Comparison of ENCODE assay signal across 18 cellular contexts in genomic region chr10:50469288-50469687, GRCh38.
DNase-seq lines count a peak whose midpoint lies in the region; ATAC-seq and TF ChIP-seq lines count a peak whose summit lies in the region.
"Had no signal": no experiment of that assay in that cellular context is flagged by ENCODE, and none has a peak within 500 bp of the region (broad histone marks: within the 10 kb centered on the region; RNA-seq: fewer than 3 reads in every experiment).

No MANE protein-coding gene starts in this region.

- no peaks in the 10 kb centered on the region for H3K9me3 ChIP-seq in CD4-positive, CD25-positive, alpha-beta regulatory T cell (ENCODE audit: control insufficient read depth in 2 of 2, low read length in 2 of 2)
- H3K9me3 ChIP-seq in parathyroid adenoma (ENCODE audit: control insufficient read depth, low read length) = no peaks in the 10 kb centered on the region

- H3K4me3 ChIP-seq in CD4-positive, CD25-positive, alpha-beta regulatory T cell (ENCODE audit: low read depth, low read length) = peak overlapping the region; percentile 49
- H3K4me3 ChIP-seq in cardiac fibroblast (replicated peaks in 1 of 2; ENCODE audit: low read depth in 2 of 2, low read length in 2 of 2) (no peak overlapping the region), parathyroid adenoma (ENCODE audit: low read depth, low read length) (no peak overlapping the region)

- H3K27me3 Mint-ChIP-seq in CD4-positive, CD25-positive, alpha-beta regulatory T cell = no peaks in the 10 kb centered on the region
- H3K27me3 Mint-ChIP-seq: activated B cell treated with CpG ODN at 0.5 μM for 24 hours; CD4-positive, alpha-beta T cell; stimulated activated naive CD8-positive, alpha-beta T cell treated with anti-CD3 and anti-CD28 coated beads, Interleukin-15, amount 100 ng/mL, for 72 hours had no signal

- no peak overlapping the region for H3K4me2 ChIP-seq in parathyroid adenoma (ENCODE audit: low read length)
- H3K4me2 ChIP-seq: KMS-11 had no signal

- H2AFZ ChIP-seq in parathyroid adenoma = no peak overlapping the region

- ATAC-seq in CD4-positive, CD25-positive, alpha-beta regulatory T cell (ENCODE audit: low read depth in 2 of 2) = no peak
- ATAC-seq in GM19324 (IDR thresholded peaks at IDR 0.05; ENCODE audit: low FRiP score, unreplicated experiment) (no peak), GM21367 (IDR thresholded peaks at IDR 0.05; ENCODE audit: unreplicated experiment) (no peak)
- ATAC-seq: stimulated activated naive CD8-positive, alpha-beta T cell treated with anti-CD3 and anti-CD28 coated beads, Interleukin-15, amount 100 ng/mL, for 72 hours had no signal

- no peaks in the 10 kb centered on the region for H3K27me3 ChIP-seq in CD4-positive, CD25-positive, alpha-beta regulatory T cell (ENCODE audit: control insufficient read depth, insufficient read depth, low read length)
- no peaks in the 10 kb centered on the region for H3K27me3 ChIP-seq in parathyroid adenoma (ENCODE audit: control insufficient read depth, insufficient read depth, low read length)

- TF ChIP-seq CTCF in cardiac fibroblast (IDR thresholded peaks at IDR 0.05; ENCODE audit: low read depth, low read length) = no peak
- no peak for TF ChIP-seq CTCF in parathyroid adenoma (IDR thresholded peaks at IDR 0.05)

- H3K9me3 Mint-ChIP-seq in CD4-positive, CD25-positive, alpha-beta regulatory T cell = no peaks in the 10 kb centered on the region
- H3K9me3 Mint-ChIP-seq: activated B cell treated with CpG ODN at 0.5 μM for 24 hours; CD4-positive, alpha-beta T cell; stimulated activated naive CD8-positive, alpha-beta T cell treated with anti-CD3 and anti-CD28 coated beads, Interleukin-15, amount 100 ng/mL, for 72 hours had no signal

- H3K4me3 Mint-ChIP-seq in CD4-positive, CD25-positive, alpha-beta regulatory T cell = peak overlapping the region in 1 of 4 donors; percentile 22
- H3K4me3 Mint-ChIP-seq: CD4-positive, alpha-beta T cell; stimulated activated naive CD8-positive, alpha-beta T cell treated with anti-CD3 and anti-CD28 coated beads, Interleukin-15, amount 100 ng/mL, for 72 hours had no signal

- no peak for DNase-seq in CD4-positive, CD25-positive, alpha-beta regulatory T cell
- DNase-seq in LHCN-M2 (ENCODE audit: low read depth) = peak; percentile 5
- DNase-seq in cardiac fibroblast (ENCODE audit: low read depth in 2 of 2) = peak; percentile 36 to 63
- no peak for DNase-seq in NCI-H2196 treated with DMSO at 0.1 percent for 48 hours (lab: John Stamatoyannopoulos, UW; ENCODE audit: unreplicated experiment)
- no peak for DNase-seq in NCI-H1092 (lab: John Stamatoyannopoulos, UW)
- DNase-seq: activated B cell treated with CpG ODN at 0.5 μM for 24 hours; activated CD8-positive, alpha-beta memory T cell treated with anti-CD3 and anti-CD28 coated beads, Interleukin-2, amount 50 U/mL, for 48 hours; activated naive CD4-positive, alpha-beta T cell treated with anti-CD3 and anti-CD28 coated beads, Interleukin-2, amount 50 U/mL, for 16 hours; CD4-positive, alpha-beta T cell; NCI-H1694; NCI-H524; occipital lobe; stimulated activated naive CD8-positive, alpha-beta T cell treated with anti-CD3 and anti-CD28 coated beads, Interleukin-15, amount 100 ng/mL, for 72 hours; SW 1271 had no signal

- no peak overlapping the region for H3K27ac ChIP-seq in CD4-positive, CD25-positive, alpha-beta regulatory T cell (ENCODE audit: insufficient read depth, low read length, poor library complexity, severe bottlenecking)
- H3K27ac ChIP-seq in parathyroid adenoma = peak overlapping the region; percentile 88
- H3K27ac ChIP-seq: KMS-11 had no signal

- peaks cover 22% of the 10 kb centered on the region for H3K36me3 Mint-ChIP-seq in CD4-positive, CD25-positive, alpha-beta regulatory T cell

- peaks cover 43% of the 10 kb centered on the region for H3K4me1 ChIP-seq in CD4-positive, CD25-positive, alpha-beta regulatory T cell (ENCODE audit: control insufficient read depth, insufficient read depth, low read length, poor library complexity, severe bottlenecking)
- H3K4me1 ChIP-seq in parathyroid adenoma = peaks cover 60% of the 10 kb centered on the region

- H3K79me2 ChIP-seq in parathyroid adenoma = peaks cover 7% of the 10 kb centered on the region

- peak overlapping the region in 2 of 3 donors; percentile 43 to 85 for H3K27ac Mint-ChIP-seq in CD4-positive, CD25-positive, alpha-beta regulatory T cell
- H3K27ac Mint-ChIP-seq: activated B cell treated with CpG ODN at 0.5 μM for 24 hours; stimulated activated naive CD8-positive, alpha-beta T cell treated with anti-CD3 and anti-CD28 coated beads, Interleukin-15, amount 100 ng/mL, for 72 hours had no signal

- H3K36me3 ChIP-seq in CD4-positive, CD25-positive, alpha-beta regulatory T cell (ENCODE audit: control insufficient read depth, insufficient read depth, low read length) = no peaks in the 10 kb centered on the region
- no peaks in the 10 kb centered on the region for H3K36me3 ChIP-seq in parathyroid adenoma (ENCODE audit: control insufficient read depth, insufficient read depth, low read length)

- no peak overlapping the region for H3K9ac ChIP-seq in parathyroid adenoma
- H3K9ac ChIP-seq: KMS-11 had no signal

- peaks cover 61 to 84% (median 71%) of the 10 kb centered on the region in 4 donors for H3K4me1 Mint-ChIP-seq in CD4-positive, CD25-positive, alpha-beta regulatory T cell

Comparison
In these comparisons a context has a peak if more than half of its experiments do, and no peak if none do; other contexts are left out.
1. DNase-seq: peak in LHCN-M2 (single experiment) and cardiac fibroblast (2 of 2); none in CD4-positive, CD25-positive, alpha-beta regulatory T cell (0 of 3), NCI-H2196 treated with DMSO at 0.1 percent for 48 hours (single experiment) and NCI-H1092 (single experiment).